Comparison of ENCODE assay signal across 21 cellular contexts in genomic region chr7:144814326-144814725, GRCh38.
"Had no signal": no experiment of that assay in that cellular context is flagged by ENCODE, and none has a peak within 500 bp of the region (broad histone marks: within the 10 kb centered on the region; RNA-seq: fewer than 3 reads in every experiment).

No MANE protein-coding gene starts in this region.

- H3K4me3 ChIP-seq: esophagus squamous epithelium, left lung, lower lobe of right lung, psoas muscle, spleen, testis, tibial nerve had no signal

- H3K4me3 Mint-ChIP-seq: immature natural killer cell; stimulated activated naive B cell treated with anti-CD40 and anti-IgM and Interleukin-4, amounts not matched to agents 10 μg/mL and 1 μg/mL and 100 μg/mL, for 72 hours; stimulated activated naive CD8-positive, alpha-beta T cell treated with anti-CD3 and anti-CD28 coated beads, Interleukin-15, amount 100 ng/mL, for 72 hours had no signal

- ATAC-seq: foreskin keratinocyte; left lung; lower lobe of right lung; psoas muscle; sciatic nerve; stimulated activated naive B cell treated with anti-CD40 and anti-IgM and Interleukin-4, amounts not matched to agents 10 μg/mL and 1 μg/mL and 100 μg/mL, for 72 hours; stimulated activated naive CD8-positive, alpha-beta T cell treated with anti-CD3 and anti-CD28 coated beads, Interleukin-15, amount 100 ng/mL, for 72 hours had no signal

- H3K9me3 ChIP-seq: esophagus squamous epithelium, left lung, lower lobe of right lung, neutrophil, psoas muscle, spleen, testis, tibial nerve had no signal

- DNase-seq: cortex of kidney; effector memory CD4-positive, alpha-beta T cell; esophagus squamous epithelium; foreskin keratinocyte; immature natural killer cell; left lung; lower lobe of right lung; mesenchymal stem cell; midbrain; psoas muscle; spleen; stimulated activated CD4-positive, alpha-beta T cell treated with anti-CD3 and anti-CD28 coated beads, Interleukin-15, amount 100 ng/mL, for 24 hours; stimulated activated CD4-positive, alpha-beta T cell treated with anti-CD3 and anti-CD28 coated beads, Interleukin-1b, Interleukin-23, amount 100 ng/mL, for 48 hours; stimulated activated CD4-positive, alpha-beta T cell treated with anti-CD3 and anti-CD28 coated beads, Interleukin-4, amount 100 ng/mL, for 4 hours; stimulated activated naive B cell treated with anti-CD40 and anti-IgM and Interleukin-4, amounts not matched to agents 10 μg/mL and 1 μg/mL and 100 μg/mL, for 72 hours; stimulated activated naive CD8-positive, alpha-beta T cell treated with anti-CD3 and anti-CD28 coated beads, Interleukin-15, amount 100 ng/mL, for 72 hours; testis had no signal

- H3K27ac ChIP-seq: epithelial cell of prostate, esophagus squamous epithelium, foreskin keratinocyte, left lung, lower lobe of right lung, neutrophil, psoas muscle, spleen, testis, tibial nerve had no signal

- H3K27me3 Mint-ChIP-seq: stimulated activated naive B cell treated with anti-CD40 and anti-IgM and Interleukin-4, amounts not matched to agents 10 μg/mL and 1 μg/mL and 100 μg/mL, for 72 hours; stimulated activated naive CD8-positive, alpha-beta T cell treated with anti-CD3 and anti-CD28 coated beads, Interleukin-15, amount 100 ng/mL, for 72 hours had no signal

- H3K27ac Mint-ChIP-seq: stimulated activated naive B cell treated with anti-CD40 and anti-IgM and Interleukin-4, amounts not matched to agents 10 μg/mL and 1 μg/mL and 100 μg/mL, for 72 hours; stimulated activated naive CD8-positive, alpha-beta T cell treated with anti-CD3 and anti-CD28 coated beads, Interleukin-15, amount 100 ng/mL, for 72 hours had no signal

- H3K4me1 ChIP-seq: esophagus squamous epithelium, foreskin keratinocyte, lower lobe of right lung, psoas muscle, testis had no signal

- H3K36me3 ChIP-seq: esophagus squamous epithelium, lower lobe of right lung, neutrophil, spleen had no signal

- H3K9me3 Mint-ChIP-seq: immature natural killer cell; stimulated activated naive B cell treated with anti-CD40 and anti-IgM and Interleukin-4, amounts not matched to agents 10 μg/mL and 1 μg/mL and 100 μg/mL, for 72 hours; stimulated activated naive CD8-positive, alpha-beta T cell treated with anti-CD3 and anti-CD28 coated beads, Interleukin-15, amount 100 ng/mL, for 72 hours had no signal

- H3K27me3 ChIP-seq: esophagus squamous epithelium, foreskin keratinocyte, left lung, neutrophil, spleen, testis, tibial nerve had no signal
